2 cellular contexts compared by ENCODE assay signal in the genomic region with DNA sequence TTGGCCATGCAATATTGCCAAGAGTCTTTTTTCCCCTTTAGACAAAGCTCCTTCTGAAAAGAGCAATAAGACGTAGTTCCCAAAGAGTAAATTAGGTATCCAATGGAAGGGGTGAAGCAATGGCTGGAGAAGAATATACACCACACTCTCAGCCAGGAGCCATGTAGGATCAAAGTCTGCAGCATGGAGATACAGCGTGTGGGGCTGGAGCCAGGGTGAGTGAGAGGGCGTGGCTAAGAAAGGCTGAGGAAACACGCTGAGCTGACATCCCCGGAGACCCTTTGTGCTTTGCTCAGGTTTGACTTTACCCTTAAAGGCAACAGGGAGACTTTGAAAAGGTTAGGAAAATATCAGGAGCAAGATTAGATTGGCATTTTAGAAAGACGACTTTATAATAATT.
TF ChIP-seq lines count a peak whose summit lies in the region.

No MANE protein-coding gene starts in this region.

TF ChIP-seq in liver, 16 proteins besides CTCF, POLR2A, EP300 and RAD21 (continued from another document):
- TF ChIP-seq, protein P1, sequence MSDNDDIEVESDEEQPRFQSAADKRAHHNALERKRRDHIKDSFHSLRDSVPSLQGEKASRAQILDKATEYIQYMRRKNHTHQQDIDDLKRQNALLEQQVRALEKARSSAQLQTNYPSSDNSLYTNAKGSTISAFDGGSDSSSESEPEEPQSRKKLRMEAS (IDR thresholded peaks at IDR 0.05): no peak
- TF ChIP-seq HNF4G (IDR thresholded peaks at IDR 0.05) (peak; percentile 31), HNF4A (conservative IDR thresholded peaks at IDR 0.05) (peak; percentile 41 to 60)

TF ChIP-seq in SK-N-SH, 30 proteins besides CTCF, POLR2A, EP300 and RAD21 (continued from another document):
- TF ChIP-seq, protein P2, sequence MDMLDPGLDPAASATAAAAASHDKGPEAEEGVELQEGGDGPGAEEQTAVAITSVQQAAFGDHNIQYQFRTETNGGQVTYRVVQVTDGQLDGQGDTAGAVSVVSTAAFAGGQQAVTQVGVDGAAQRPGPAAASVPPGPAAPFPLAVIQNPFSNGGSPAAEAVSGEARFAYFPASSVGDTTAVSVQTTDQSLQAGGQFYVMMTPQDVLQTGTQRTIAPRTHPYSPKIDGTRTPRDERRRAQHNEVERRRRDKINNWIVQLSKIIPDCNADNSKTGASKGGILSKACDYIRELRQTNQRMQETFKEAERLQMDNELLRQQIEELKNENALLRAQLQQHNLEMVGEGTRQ (IDR thresholded peaks at IDR 0.05; ENCODE audit: borderline replicate concordance, low read depth, low read length): no peak
- TF ChIP-seq ELF1 (IDR thresholded peaks at IDR 0.05) (no peak), TAF1 (IDR thresholded peaks at IDR 0.05; ENCODE audit: borderline replicate concordance, low read depth, low read length) (no peak), RFX5 (IDR thresholded peaks at IDR 0.05; ENCODE audit: low read length) (no peak), SIN3A (IDR thresholded peaks at IDR 0.05; ENCODE audit: borderline replicate concordance, low read depth, low read length) (no peak), RCOR1 (IDR thresholded peaks at IDR 0.05; ENCODE audit: low read length) (no peak), EZH2phosphoT487 (IDR thresholded peaks at IDR 0.05; ENCODE audit: borderline replicate concordance, low read depth) (no peak), MEF2A (IDR thresholded peaks at IDR 0.05; ENCODE audit: borderline replicate concordance, low read depth) (no peak), TCF12 (IDR thresholded peaks at IDR 0.05) (no peak), NFIC (IDR thresholded peaks at IDR 0.05; ENCODE audit: borderline replicate concordance) (no peak), YY1 (IDR thresholded peaks at IDR 0.05; ENCODE audit: low read depth) (no peak), FOXJ3 (CRISPR knock-in tag; IDR thresholded peaks at IDR 0.05) (no peak)
- TF ChIP-seq, protein P3, sequence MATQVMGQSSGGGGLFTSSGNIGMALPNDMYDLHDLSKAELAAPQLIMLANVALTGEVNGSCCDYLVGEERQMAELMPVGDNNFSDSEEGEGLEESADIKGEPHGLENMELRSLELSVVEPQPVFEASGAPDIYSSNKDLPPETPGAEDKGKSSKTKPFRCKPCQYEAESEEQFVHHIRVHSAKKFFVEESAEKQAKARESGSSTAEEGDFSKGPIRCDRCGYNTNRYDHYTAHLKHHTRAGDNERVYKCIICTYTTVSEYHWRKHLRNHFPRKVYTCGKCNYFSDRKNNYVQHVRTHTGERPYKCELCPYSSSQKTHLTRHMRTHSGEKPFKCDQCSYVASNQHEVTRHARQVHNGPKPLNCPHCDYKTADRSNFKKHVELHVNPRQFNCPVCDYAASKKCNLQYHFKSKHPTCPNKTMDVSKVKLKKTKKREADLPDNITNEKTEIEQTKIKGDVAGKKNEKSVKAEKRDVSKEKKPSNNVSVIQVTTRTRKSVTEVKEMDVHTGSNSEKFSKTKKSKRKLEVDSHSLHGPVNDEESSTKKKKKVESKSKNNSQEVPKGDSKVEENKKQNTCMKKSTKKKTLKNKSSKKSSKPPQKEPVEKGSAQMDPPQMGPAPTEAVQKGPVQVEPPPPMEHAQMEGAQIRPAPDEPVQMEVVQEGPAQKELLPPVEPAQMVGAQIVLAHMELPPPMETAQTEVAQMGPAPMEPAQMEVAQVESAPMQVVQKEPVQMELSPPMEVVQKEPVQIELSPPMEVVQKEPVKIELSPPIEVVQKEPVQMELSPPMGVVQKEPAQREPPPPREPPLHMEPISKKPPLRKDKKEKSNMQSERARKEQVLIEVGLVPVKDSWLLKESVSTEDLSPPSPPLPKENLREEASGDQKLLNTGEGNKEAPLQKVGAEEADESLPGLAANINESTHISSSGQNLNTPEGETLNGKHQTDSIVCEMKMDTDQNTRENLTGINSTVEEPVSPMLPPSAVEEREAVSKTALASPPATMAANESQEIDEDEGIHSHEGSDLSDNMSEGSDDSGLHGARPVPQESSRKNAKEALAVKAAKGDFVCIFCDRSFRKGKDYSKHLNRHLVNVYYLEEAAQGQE (IDR thresholded peaks at IDR 0.05; ENCODE audit: low read depth, low read length): no peak
- TF ChIP-seq, protein P4, sequence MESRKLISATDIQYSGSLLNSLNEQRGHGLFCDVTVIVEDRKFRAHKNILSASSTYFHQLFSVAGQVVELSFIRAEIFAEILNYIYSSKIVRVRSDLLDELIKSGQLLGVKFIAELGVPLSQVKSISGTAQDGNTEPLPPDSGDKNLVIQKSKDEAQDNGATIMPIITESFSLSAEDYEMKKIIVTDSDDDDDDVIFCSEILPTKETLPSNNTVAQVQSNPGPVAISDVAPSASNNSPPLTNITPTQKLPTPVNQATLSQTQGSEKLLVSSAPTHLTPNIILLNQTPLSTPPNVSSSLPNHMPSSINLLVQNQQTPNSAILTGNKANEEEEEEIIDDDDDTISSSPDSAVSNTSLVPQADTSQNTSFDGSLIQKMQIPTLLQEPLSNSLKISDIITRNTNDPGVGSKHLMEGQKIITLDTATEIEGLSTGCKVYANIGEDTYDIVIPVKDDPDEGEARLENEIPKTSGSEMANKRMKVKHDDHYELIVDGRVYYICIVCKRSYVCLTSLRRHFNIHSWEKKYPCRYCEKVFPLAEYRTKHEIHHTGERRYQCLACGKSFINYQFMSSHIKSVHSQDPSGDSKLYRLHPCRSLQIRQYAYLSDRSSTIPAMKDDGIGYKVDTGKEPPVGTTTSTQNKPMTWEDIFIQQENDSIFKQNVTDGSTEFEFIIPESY (IDR thresholded peaks at IDR 0.05; ENCODE audit: borderline replicate concordance, low read depth): no peak
